Comparison of ENCODE assay signal across 8 cellular contexts in the genomic region with DNA sequence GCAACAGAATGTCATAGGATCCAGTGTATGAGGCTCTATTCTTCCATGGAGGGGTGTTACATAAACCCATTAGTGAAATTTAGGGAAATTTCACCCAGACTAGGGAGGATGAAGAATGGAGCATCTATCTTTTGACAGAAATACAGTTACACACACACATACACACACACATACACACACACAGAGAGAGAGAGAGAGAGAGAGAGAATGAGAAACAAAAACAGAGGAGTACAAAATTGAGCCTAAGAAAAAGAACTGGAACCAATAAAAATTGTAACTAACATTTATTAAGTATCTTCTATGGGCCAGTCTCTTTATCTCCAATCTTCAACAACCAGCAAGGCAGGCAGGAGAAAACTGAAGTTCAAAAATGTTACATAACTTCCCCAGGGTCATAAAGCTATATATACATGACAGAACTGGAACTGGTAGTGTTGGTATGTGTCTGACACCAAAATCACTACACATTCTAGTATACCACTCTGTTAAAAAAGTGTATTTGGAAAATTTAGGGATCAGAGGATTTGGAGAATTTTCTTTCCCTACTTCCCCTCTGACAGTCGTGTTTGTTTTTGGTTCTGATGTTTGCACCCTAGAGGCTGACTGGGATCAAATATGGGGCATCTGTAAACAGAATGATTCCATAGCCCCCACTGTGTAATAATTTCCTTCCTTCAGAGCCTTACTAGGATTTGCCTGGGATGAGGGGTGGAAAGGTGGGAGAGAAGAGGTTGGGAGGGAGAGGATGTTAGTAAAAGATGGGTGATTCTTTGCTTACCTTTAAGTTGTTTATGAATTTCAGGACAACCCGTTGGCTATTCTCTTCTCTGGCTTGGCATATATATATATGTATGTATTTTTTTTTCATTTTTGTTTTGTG. TPM values are rescaled to one million over a fixed set of nuclear protein-coding genes. Genes with fewer than 3 reads are reported as not detected.
DNase-seq lines count a peak whose midpoint lies in the region; TF ChIP-seq lines count a peak whose summit lies in the region.

No MANE protein-coding gene starts in this region.

- H3K4me3 ChIP-seq in NB4 (ENCODE audit: low read depth, low read length) (no peak overlapping the region), coronary artery (peak overlapping the region; percentile 84)

- CTCF ChIA-PET in HEK293T (lab: Yijun Ruan, JAX): interaction anchor here (0.7 to 1.2 kb wide), 2 partner anchors 107 to 426 kb away, joined by 3 read pairs; no protein-coding TSS in a partner anchor

- peak; percentile 22 for DNase-seq in DMS53 treated with DMSO at 0.1 percent for 48 hours (lab: John Stamatoyannopoulos, UW; ENCODE audit: unreplicated experiment)
- DNase-seq in NB4 (ENCODE audit: low read depth): peak; percentile 66
- DNase-seq in coronary artery (ENCODE audit: low spot score): no peak
- no peak for DNase-seq in neural crest cell (ENCODE audit: low read depth, low spot score)
- DNase-seq in HEK293T (ENCODE audit: extremely low spot score): no peak
- no peak for DNase-seq in AG08396 (ENCODE audit: low spot score)
- no peak for DNase-seq in NCI-H1092 treated with DMSO at 0.1 percent for 48 hours (lab: John Stamatoyannopoulos, UW)
- no peak for DNase-seq in stimulated activated CD4-positive, alpha-beta T cell treated with anti-CD3 and anti-CD28 coated beads, Interleukin-4, amount 100 ng/mL, for 1 hour

- H3K27ac ChIP-seq in coronary artery: peak overlapping the region; percentile 93

- H3K27me3 Mint-ChIP-seq in neural crest cell (ENCODE audit: low read depth): peaks cover 8% of the 10 kb centered on the region

- peak overlapping the region; percentile 90 for H3K4me3 Mint-ChIP-seq in neural crest cell

- H3K9me3 Mint-ChIP-seq in neural crest cell: no peaks in the 10 kb centered on the region

- peaks cover 23% of the 10 kb centered on the region for H3K4me1 Mint-ChIP-seq in neural crest cell

- no peak for TF ChIP-seq CTCF in NB4 (IDR thresholded peaks at IDR 0.05; ENCODE audit: low read depth, low read length)
- no peak for TF ChIP-seq CTCF in coronary artery (IDR thresholded peaks at IDR 0.05)
- TF ChIP-seq CTCF in neural crest cell (conservative IDR thresholded peaks at IDR 0.05): no peak

- H3K27ac Mint-ChIP-seq in neural crest cell (ENCODE audit: unreplicated experiment): no peak overlapping the region

- no peaks in the 10 kb centered on the region for H3K36me3 Mint-ChIP-seq in neural crest cell (ENCODE audit: low read depth)

- POLR2A ChIA-PET in HEK293T (lab: Yijun Ruan, JAX): no interaction called here

- TF ChIP-seq POLR2A in NB4 (IDR thresholded peaks at IDR 0.05; ENCODE audit: extremely low read depth, insufficient read length): no peak

TF ChIP-seq in HEK293T, 16 proteins besides CTCF, POLR2A, EP300 and RAD21:
- TF ChIP-seq CTBP1 (IDR thresholded peaks at IDR 0.05; ENCODE audit: borderline replicate concordance) (no peak), BHLHE40 (IDR thresholded peaks at IDR 0.05; ENCODE audit: borderline replicate concordance) (no peak), L3MBTL2 (conservative IDR thresholded peaks at IDR 0.05) (no peak)
- TF ChIP-seq, protein P1, sequence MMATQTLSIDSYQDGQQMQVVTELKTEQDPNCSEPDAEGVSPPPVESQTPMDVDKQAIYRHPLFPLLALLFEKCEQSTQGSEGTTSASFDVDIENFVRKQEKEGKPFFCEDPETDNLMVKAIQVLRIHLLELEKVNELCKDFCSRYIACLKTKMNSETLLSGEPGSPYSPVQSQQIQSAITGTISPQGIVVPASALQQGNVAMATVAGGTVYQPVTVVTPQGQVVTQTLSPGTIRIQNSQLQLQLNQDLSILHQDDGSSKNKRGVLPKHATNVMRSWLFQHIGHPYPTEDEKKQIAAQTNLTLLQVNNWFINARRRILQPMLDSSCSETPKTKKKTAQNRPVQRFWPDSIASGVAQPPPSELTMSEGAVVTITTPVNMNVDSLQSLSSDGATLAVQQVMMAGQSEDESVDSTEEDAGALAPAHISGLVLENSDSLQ (IDR thresholded peaks at IDR 0.05): no peak
TF ChIP-seq in HEK293T: peak in this region for 0.

RNA-seq across cellular contexts. Expression of a gene that starts 1.0 kb away (rescaled TPM):
- 28.0 and 29.7 TPM in 2 replicates for total RNA-seq in neural crest cell

Comparison
In these comparisons a context has a peak if more than half of its experiments do, and no peak if none do; other contexts are left out.
1. DNase-seq: peak in DMS53 treated with DMSO at 0.1 percent for 48 hours (single experiment) and NB4 (single experiment); none in coronary artery (single experiment), neural crest cell (single experiment), HEK293T (single experiment), AG08396 (single experiment), NCI-H1092 treated with DMSO at 0.1 percent for 48 hours (single experiment) and stimulated activated CD4-positive, alpha-beta T cell treated with anti-CD3 and anti-CD28 coated beads, Interleukin-4, amount 100 ng/mL, for 1 hour (single experiment).